In genomic region chr2:171741189-171741588, GRCh38 we compare ENCODE assay signal across 13 cellular contexts. TPM values are rescaled to one million over a fixed set of nuclear protein-coding genes. Genes with fewer than 3 reads are reported as not detected.
DNase-seq lines count a peak whose midpoint lies in the region; FAIRE-seq and TF ChIP-seq lines count a peak whose summit lies in the region.
"Had no signal": no experiment of that assay in that cellular context is flagged by ENCODE, and none has a peak within 500 bp of the region (broad histone marks: within the 10 kb centered on the region; RNA-seq: fewer than 3 reads in every experiment).

No MANE protein-coding gene starts in this region.

- no peaks in the 10 kb centered on the region for H3K27me3 Mint-ChIP-seq in CD14-positive monocyte (ENCODE audit: low read depth in 3 of 3)
- H3K27me3 Mint-ChIP-seq: CD4-positive, alpha-beta memory T cell had no signal

- H3K4me3 ChIP-seq in GM06990 (replicated peaks; ENCODE audit: low read depth, low read length) (no peak overlapping the region), choroid plexus epithelial cell (ENCODE audit: low read depth, low read length) (no peak overlapping the region), coronary artery (no peak overlapping the region)
- H3K4me3 ChIP-seq: K562 had no signal

- DNase-seq in GM06990 (ENCODE audit: extremely low read depth, insufficient read length) (peak; percentile 20), GM19239 (ENCODE audit: insufficient read length, low spot score) (no peak), HT1080 (ENCODE audit: low read depth) (peak; percentile 59), choroid plexus epithelial cell (ENCODE audit: low read depth) (peak; percentile 53), NCI-H748 (lab: John Stamatoyannopoulos, UW; ENCODE audit: unreplicated experiment) (no peak), CD14-positive monocyte (ENCODE audit: low spot score) (no peak), activated gamma-delta T cell treated with Interleukin-2 at 50 U/mL for 16 hours (no peak), coronary artery (ENCODE audit: low spot score) (no peak)
- DNase-seq: activated CD4-positive, alpha-beta T cell treated with anti-CD3 and anti-CD28 coated beads for 4 hours; activated naive CD4-positive, alpha-beta T cell treated with Interleukin-2 at 50 U/mL for 16 hours; CD4-positive, alpha-beta memory T cell; NCI-H524 treated with DMSO at 0.1 percent for 48 hours had no signal

- peaks cover 6% of the 10 kb centered on the region for H3K36me3 ChIP-seq in GM06990 (ENCODE audit: control insufficient read depth, insufficient read depth, low read length)

- FAIRE-seq in GM19239 (lab: Jason Lieb, UNC) = peak; percentile 58
- FAIRE-seq: K562 had no signal

- no peaks in the 10 kb centered on the region for H3K9me3 Mint-ChIP-seq in CD14-positive monocyte
- H3K9me3 Mint-ChIP-seq: CD4-positive, alpha-beta memory T cell had no signal

- H3K27ac Mint-ChIP-seq in CD14-positive monocyte = no peak overlapping the region

- no peak overlapping the region for H3K4me3 Mint-ChIP-seq in CD14-positive monocyte
- H3K4me3 Mint-ChIP-seq: CD4-positive, alpha-beta memory T cell had no signal

- H3K36me3 Mint-ChIP-seq in CD14-positive monocyte = peaks cover 67 to 87% of the 10 kb centered on the region in 2 donors

- TF ChIP-seq CTCF in GM06990 (IDR thresholded peaks at IDR 0.05; ENCODE audit: insufficient read depth, low read length, poor library complexity, severe bottlenecking) (no peak), choroid plexus epithelial cell (conservative IDR thresholded peaks at IDR 0.05; ENCODE audit: low read depth, low read length) (no peak), CD14-positive monocyte (IDR thresholded peaks at IDR 0.05) (no peak), coronary artery (IDR thresholded peaks at IDR 0.05) (no peak)

- intact Hi-C loops in CD14-positive monocyte (cut with micrococcal nuclease) = no loop called here

- no peaks in the 10 kb centered on the region for H3K27me3 ChIP-seq in GM06990 (replicated peaks; ENCODE audit: control insufficient read depth, insufficient read depth, low read length)

- H3K4me1 Mint-ChIP-seq in CD14-positive monocyte = no peaks in the 10 kb centered on the region

- no peak overlapping the region for H3K27ac ChIP-seq in coronary artery

RNA-seq across cellular contexts. Expression of gene DYNC1I2, which starts 53.9 kb away (rescaled TPM):
- 68.3 and 71.4 TPM in 2 replicates for total RNA-seq in HT1080 (2014; rRNA removed; shearing (Covaris generic))
- 87.7 and 95.3 TPM in 2 replicates for polyA plus RNA-seq in HT1080 (2015; cell fraction: cytosol; rRNA removed)
- 175 and 190 TPM in 2 replicates for polyA plus RNA-seq in HT1080 (2015; cell fraction: nucleus; rRNA removed)
- 10 to 100 TPM; 30.8 to 32.2 TPM for polyA plus RNA-seq in CD14-positive monocyte

Comparison
In these comparisons a context has a peak if more than half of its experiments do, and no peak if none do; other contexts are left out.
1. DNase-seq: peak in GM06990 (single experiment), HT1080 (single experiment) and choroid plexus epithelial cell (single experiment); none in GM19239 (single experiment), NCI-H748 (single experiment), CD14-positive monocyte (single experiment), activated gamma-delta T cell treated with Interleukin-2 at 50 U/mL for 16 hours (single experiment) and coronary artery (single experiment).